In the genomic region with DNA sequence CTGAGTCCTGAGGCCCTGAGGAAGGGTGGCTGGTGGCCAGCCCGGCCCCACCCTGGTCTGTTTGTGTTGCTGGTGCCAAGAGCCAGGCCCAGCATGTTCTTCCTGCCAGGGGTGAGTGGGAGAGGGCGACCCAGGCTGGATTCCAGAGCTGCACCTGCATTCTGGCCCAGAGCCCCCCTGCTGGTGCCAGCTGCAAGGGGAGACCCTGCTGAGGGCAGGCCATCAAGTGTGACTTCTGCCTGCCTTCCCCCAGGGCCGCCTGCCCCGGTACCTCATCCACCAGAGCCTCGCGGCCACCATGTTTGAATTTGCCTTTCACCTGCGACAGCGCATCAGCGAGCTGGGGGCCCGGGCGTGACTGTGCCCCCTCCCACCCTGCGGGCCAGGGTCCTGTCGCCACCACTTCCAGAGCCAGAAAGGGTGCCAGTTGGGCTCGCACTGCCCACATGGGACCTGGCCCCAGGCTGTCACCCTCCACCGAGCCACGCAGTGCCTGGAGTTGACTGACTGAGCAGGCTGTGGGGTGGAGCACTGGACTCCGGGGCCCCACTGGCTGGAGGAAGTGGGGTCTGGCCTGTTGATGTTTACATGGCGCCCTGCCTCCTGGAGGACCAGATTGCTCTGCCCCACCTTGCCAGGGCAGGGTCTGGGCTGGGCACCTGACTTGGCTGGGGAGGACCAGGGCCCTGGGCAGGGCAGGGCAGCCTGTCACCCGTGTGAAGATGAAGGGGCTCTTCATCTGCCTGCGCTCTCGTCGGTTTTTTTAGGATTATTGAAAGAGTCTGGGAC, we compare ENCODE assay signal across 19 cellular contexts. TPM values are rescaled to one million over a fixed set of nuclear protein-coding genes. Genes with fewer than 3 reads are reported as not detected.
DNase-seq lines count a peak whose midpoint lies in the region; ATAC-seq and TF ChIP-seq lines count a peak whose summit lies in the region.
"Had no signal": no experiment of that assay in that cellular context is flagged by ENCODE, and none has a peak within 500 bp of the region (broad histone marks: within the 10 kb centered on the region; RNA-seq: fewer than 3 reads in every experiment).

No MANE protein-coding gene starts in this region.

- intact Hi-C loops in natural killer cell (cut with micrococcal nuclease) (no loop called here), uterus (cut with DNase I; ENCODE audit: low total_unique reads) (no loop called here)

- H3K4me3 Mint-ChIP-seq in endodermal cell = no peak overlapping the region
- H3K4me3 Mint-ChIP-seq in natural killer cell = no peak overlapping the region
- H3K4me3 Mint-ChIP-seq: activated naive CD8-positive, alpha-beta T cell; nephron; T-cell had no signal

- peaks cover 98% of the 10 kb centered on the region for H3K4me1 ChIP-seq in BLaER1
- peaks cover 53% of the 10 kb centered on the region for H3K4me1 ChIP-seq in HUES48 (ENCODE audit: control insufficient read depth, insufficient read depth, low read length)
- no peaks in the 10 kb centered on the region for H3K4me1 ChIP-seq in endodermal cell (ENCODE audit: control insufficient read depth, insufficient read depth, low read length)
- no peaks in the 10 kb centered on the region for H3K4me1 ChIP-seq in osteoblast (ENCODE audit: insufficient read depth, low read length)
- peaks cover 0 to 9% of the 10 kb centered on the region in 2 donors for H3K4me1 ChIP-seq in uterus

- H3K9me3 Mint-ChIP-seq in endodermal cell = no peaks in the 10 kb centered on the region
- H3K9me3 Mint-ChIP-seq in natural killer cell = no peaks in the 10 kb centered on the region
- H3K9me3 Mint-ChIP-seq: nephron, T-cell had no signal

- H3K36me3 Mint-ChIP-seq in endodermal cell (ENCODE audit: low read depth) (peaks cover 13% of the 10 kb centered on the region), natural killer cell (no peaks in the 10 kb centered on the region)
- H3K36me3 Mint-ChIP-seq: activated naive CD8-positive, alpha-beta T cell had no signal

- TF ChIP-seq CTCF in endodermal cell (conservative IDR thresholded peaks at IDR 0.05) (no peak), osteoblast (IDR thresholded peaks at IDR 0.05; ENCODE audit: extremely low read depth, low read depth, low read length) (no peak), natural killer cell (IDR thresholded peaks at IDR 0.05) (no peak), uterus (IDR thresholded peaks at IDR 0.05) (no peak)

- TF ChIP-seq POLR2A in uterus (IDR thresholded peaks at IDR 0.05) = no peak

- H2AFZ ChIP-seq in osteoblast (ENCODE audit: low read length) = no peak overlapping the region

- H3K27me3 Mint-ChIP-seq in endodermal cell (ENCODE audit: insufficient read depth) = peaks cover 29% of the 10 kb centered on the region
- H3K27me3 Mint-ChIP-seq in natural killer cell (ENCODE audit: low read depth in 2 of 2) = no peaks in the 10 kb centered on the region
- H3K27me3 Mint-ChIP-seq: activated naive CD8-positive, alpha-beta T cell had no signal

- H3K4me1 Mint-ChIP-seq in endodermal cell (peaks cover 8% of the 10 kb centered on the region), natural killer cell (peaks cover 0 to 11% of the 10 kb centered on the region in 2 donors)

- no peaks in the 10 kb centered on the region for H3K9me3 ChIP-seq in BLaER1
- no peaks in the 10 kb centered on the region for H3K9me3 ChIP-seq in HUES48 (ENCODE audit: control insufficient read depth, insufficient read depth, low read length)
- H3K9me3 ChIP-seq in endodermal cell (ENCODE audit: control insufficient read depth, low read length) = no peaks in the 10 kb centered on the region
- no peaks in the 10 kb centered on the region for H3K9me3 ChIP-seq in osteoblast (ENCODE audit: low read depth, low read length)
- no peaks in the 10 kb centered on the region for H3K9me3 ChIP-seq in uterus
- H3K9me3 ChIP-seq: gastroesophageal sphincter had no signal

- H3K9ac ChIP-seq in BLaER1 (no peak overlapping the region), HUES48 (ENCODE audit: low read depth, low read length) (no peak overlapping the region), endodermal cell (ENCODE audit: extremely low read depth, low read length, poor library complexity, severe bottlenecking) (no peak overlapping the region)

- peaks cover 27% of the 10 kb centered on the region for H3K27me3 ChIP-seq in BLaER1
- peaks cover 19% of the 10 kb centered on the region for H3K27me3 ChIP-seq in HUES48 (ENCODE audit: control insufficient read depth, insufficient read depth, low read length)
- peaks cover 19% of the 10 kb centered on the region for H3K27me3 ChIP-seq in endodermal cell (ENCODE audit: control insufficient read depth, insufficient read depth, low read length, poor library complexity, severe bottlenecking)
- peaks cover 30% of the 10 kb centered on the region for H3K27me3 ChIP-seq in osteoblast (ENCODE audit: insufficient read depth, low read length)
- peaks cover 9 to 14% of the 10 kb centered on the region in 2 donors for H3K27me3 ChIP-seq in uterus

- ATAC-seq in natural killer cell (no peak), HG02973 (IDR thresholded peaks at IDR 0.05; ENCODE audit: unreplicated experiment) (no peak)
- ATAC-seq: gastroesophageal sphincter, T-cell had no signal

- H3K27ac Mint-ChIP-seq in endodermal cell = no peak overlapping the region
- no peak overlapping the region for H3K27ac Mint-ChIP-seq in natural killer cell
- H3K27ac Mint-ChIP-seq: activated naive CD8-positive, alpha-beta T cell; nephron; T-cell had no signal

- H3K27ac ChIP-seq in BLaER1 (peak overlapping the region; percentile 52; the same call in 1 of the 2 replicates), HUES48 (ENCODE audit: low read depth, low read length) (peak overlapping the region; percentile 31), endodermal cell (ENCODE audit: low read depth, low read length) (peak overlapping the region; percentile 29), osteoblast (ENCODE audit: low read depth, low read length) (no peak overlapping the region), uterus (peak overlapping the region in 1 of 2 donors; percentile 77)

- H3K4me3 ChIP-seq in BLaER1 (no peak overlapping the region), HUES48 (ENCODE audit: low read depth, low read length) (no peak overlapping the region), endodermal cell (ENCODE audit: low read length) (no peak overlapping the region), osteoblast (ENCODE audit: insufficient read depth, low read length) (no peak overlapping the region), uterus (no peak overlapping the region)
- H3K4me3 ChIP-seq: gastroesophageal sphincter had no signal

- H4K20me1 ChIP-seq in BLaER1 (peaks cover 70% of the 10 kb centered on the region), osteoblast (ENCODE audit: insufficient read depth, low read length) (peaks cover 6% of the 10 kb centered on the region)

- DNase-seq in endodermal cell (no peak), osteoblast (ENCODE audit: insufficient read length, low spot score, missing footprints) (peak; percentile 68), natural killer cell (no peak), globus pallidus (ENCODE audit: low spot score) (no peak), uterus (no peak)
- DNase-seq: activated CD4-positive, CD25-positive, alpha-beta regulatory T cell; activated CD8-positive, alpha-beta memory T cell treated with anti-CD3 and anti-CD28 coated beads, Interleukin-2, amount 50 U/mL, for 48 hours; DND-41; KG1; NCI-H524 treated with DMSO at 0.1 percent for 48 hours; stimulated activated naive CD4-positive, alpha-beta T cell; T-cell had no signal

- H3K36me3 ChIP-seq in BLaER1 (peaks cover 35% of the 10 kb centered on the region), HUES48 (ENCODE audit: control insufficient read depth, insufficient read depth, low read length) (peaks cover 20% of the 10 kb centered on the region), endodermal cell (ENCODE audit: control insufficient read depth, insufficient read depth, low read length) (peaks cover 11% of the 10 kb centered on the region), osteoblast (ENCODE audit: insufficient read depth, low read length) (peaks cover 4% of the 10 kb centered on the region), uterus (no peaks in the 10 kb centered on the region)

- H3K79me2 ChIP-seq in osteoblast (ENCODE audit: insufficient read depth, low read length) = no peaks in the 10 kb centered on the region

- H3K4me2 ChIP-seq in BLaER1 = peak overlapping the region; percentile 89
- H3K4me2 ChIP-seq in osteoblast (ENCODE audit: insufficient read depth, low read length) = no peak overlapping the region

- 89% methylated on average over 10 to 22 of the region's 22 CpGs for WGBS in endodermal cell (ENCODE audit: insufficient coverage in 1 of 2, insufficient read length in 1 of 2), 2 experiments

RNA-seq across cellular contexts. Expression of gene TCAP, which starts 2.4 kb away (rescaled TPM):
- total RNA-seq in endodermal cell (1 to 10 TPM; 1.5 to 1.9 TPM), osteoblast (0.29 and 0.36 TPM in 2 replicates), natural killer cell (1 to 10 TPM; 1.3 to 3.8 (median 2.4) TPM), uterus (1 to 10 TPM in 1 of 4 donors, under 1 TPM in 1, not detected in 2; 0.28 to 2.2 TPM)
- 2.5 TPM for polyA plus RNA-seq in endodermal cell (2013, experiment 1 of 2)
- 2.1 TPM for polyA plus RNA-seq in endodermal cell (2013, experiment 2 of 2)

RNA-seq across cellular contexts. Expression of gene PNMT, which starts 5.5 kb away (rescaled TPM):
- 1 to 10 TPM in 1 of 2 donors, under 1 TPM in 1; 0.55 to 1.0 TPM for total RNA-seq in endodermal cell
- 0.71 TPM for polyA plus RNA-seq in endodermal cell (2013, experiment 1 of 2)
- polyA plus RNA-seq in endodermal cell (2013, experiment 2 of 2) = 0.37 TPM
- not detected in 2 replicates for total RNA-seq in osteoblast
- 1 to 10 TPM; 1.2 to 2.5 (median 2.2) TPM for total RNA-seq in natural killer cell
- total RNA-seq in uterus = 1 to 10 TPM in 3 of 4 donors, not detected in 1; 3.8 to 5.0 (median 4.7) TPM
- total RNA-seq: H4 had no signal

RNA-seq across cellular contexts. Expression of gene PGAP3, which starts 25.1 kb away (rescaled TPM):
- total RNA-seq in endodermal cell (10 to 100 TPM; 22.6 to 29.3 TPM), osteoblast (10.3 and 10.9 TPM in 2 replicates), natural killer cell (10 to 100 TPM; 45.8 to 57.8 (median 52.4) TPM), uterus (10 to 100 TPM in 3 of 4 donors, 1 to 10 TPM in 1; 4.6 to 24.8 (median 19.5) TPM)
- 12.2 TPM for polyA plus RNA-seq in endodermal cell (2013, experiment 1 of 2)
- 11.0 TPM for polyA plus RNA-seq in endodermal cell (2013, experiment 2 of 2)

RNA-seq across cellular contexts. Expression of gene STARD3, which starts 25.8 kb away (rescaled TPM):
- 10 to 100 TPM; 60.3 to 60.5 TPM for total RNA-seq in endodermal cell
- polyA plus RNA-seq in endodermal cell (2013, experiment 1 of 2) = 52.0 TPM
- 54.0 TPM for polyA plus RNA-seq in endodermal cell (2013, experiment 2 of 2)
- 31.5 and 35.8 TPM in 2 replicates for total RNA-seq in osteoblast
- total RNA-seq in natural killer cell = 100 to 1,000 TPM in 2 of 3 donors, 10 to 100 TPM in 1; 97.1 to 115 (median 105) TPM
- total RNA-seq in uterus = 10 to 100 TPM; 21.0 to 62.3 (median 26.0) TPM

RNA-seq across cellular contexts. Expression of gene PPP1R1B, which starts 36.0 kb away (rescaled TPM):
- total RNA-seq in endodermal cell = 1 to 10 TPM; 1.0 to 2.1 TPM
- 0.46 TPM for polyA plus RNA-seq in endodermal cell (2013, experiment 1 of 2)
- not detected for polyA plus RNA-seq in endodermal cell (2013, experiment 2 of 2)
- not detected in 2 replicates for total RNA-seq in osteoblast
- total RNA-seq in natural killer cell = not detected
- total RNA-seq in uterus = 10 to 100 TPM in 1 of 4 donors, under 1 TPM in 3; 0.26 to 22.0 (median 0.68) TPM
- total RNA-seq: H4 had no signal
